Comparison of ENCODE assay signal across 24 cellular contexts in genomic region chr3:35487396-35487795, GRCh38.
"Had no signal": no experiment of that assay in that cellular context is flagged by ENCODE, and none has a peak within 500 bp of the region (broad histone marks: within the 10 kb centered on the region; RNA-seq: fewer than 3 reads in every experiment).

No MANE protein-coding gene starts in this region.

- H3K36me3 Mint-ChIP-seq: activated CD4-positive, alpha-beta memory T cell treated with anti-CD3 and anti-CD28 coated beads for 36 hours; activated naive CD4-positive, alpha-beta T cell treated with anti-CD3 and anti-CD28 coated beads, Interleukin-2, amount 10 ng/mL, durations not matched to agents 7 days and 5 days; activated naive CD4-positive, alpha-beta T cell treated with anti-CD3 and anti-CD28 coated beads, Interleukin-2, amount 50 U/mL, for 72 hours; activated naive CD8-positive, alpha-beta T cell treated with anti-CD3 and anti-CD28 coated beads, Interleukin-2, amount 10 ng/mL, durations not matched to agents 7 days and 5 days; brain had no signal

- ATAC-seq: activated CD4-positive, alpha-beta T cell treated with anti-CD3 and anti-CD28 coated beads for 36 hours; activated CD8-positive, alpha-beta T cell treated with anti-CD3 and anti-CD28 coated beads, Interleukin-2, amount 10 ng/mL, durations not matched to agents 7 days and 5 days; activated naive CD4-positive, alpha-beta T cell treated with anti-CD3 and anti-CD28 coated beads, Interleukin-2, amount 50 U/mL, for 72 hours; activated T-cell treated with anti-CD3 and anti-CD28 coated beads, Interleukin-2, amount 50 U/mL, for 72 hours had no signal

- H3K27ac Mint-ChIP-seq: activated CD4-positive, alpha-beta memory T cell treated with anti-CD3 and anti-CD28 coated beads for 36 hours; activated CD4-positive, alpha-beta T cell treated with anti-CD3 and anti-CD28 coated beads for 36 hours; activated CD4-positive, alpha-beta T cell treated with anti-CD3 and anti-CD28 coated beads, Interleukin-2, amount 10 ng/mL, durations not matched to agents 24 days and 14 days; activated CD8-positive, alpha-beta T cell treated with anti-CD3 and anti-CD28 coated beads, Interleukin-2, amount 10 ng/mL, durations not matched to agents 7 days and 5 days; activated naive CD4-positive, alpha-beta T cell treated with anti-CD3 and anti-CD28 coated beads, Interleukin-2, amount 10 ng/mL, durations not matched to agents 7 days and 5 days; activated naive CD4-positive, alpha-beta T cell treated with anti-CD3 and anti-CD28 coated beads, Interleukin-2, amount 50 U/mL, for 72 hours; activated naive CD8-positive, alpha-beta T cell treated with anti-CD3 and anti-CD28 coated beads, Interleukin-2, amount 10 ng/mL, durations not matched to agents 7 days and 5 days; activated T-cell treated with anti-CD3 and anti-CD28 coated beads, Interleukin-2, amount 50 U/mL, for 24 hours; activated T-cell treated with anti-CD3 and anti-CD28 coated beads, Interleukin-2, amount 50 U/mL, for 72 hours had no signal

- H3K4me3 Mint-ChIP-seq: activated CD4-positive, alpha-beta memory T cell treated with anti-CD3 and anti-CD28 coated beads for 36 hours; activated CD4-positive, alpha-beta T cell treated with anti-CD3 and anti-CD28 coated beads for 36 hours; activated CD4-positive, alpha-beta T cell treated with anti-CD3 and anti-CD28 coated beads, Interleukin-2, amount 10 ng/mL, durations not matched to agents 24 days and 14 days; activated CD8-positive, alpha-beta T cell treated with anti-CD3 and anti-CD28 coated beads, Interleukin-2, amount 10 ng/mL, durations not matched to agents 7 days and 5 days; activated naive CD4-positive, alpha-beta T cell treated with anti-CD3 and anti-CD28 coated beads, Interleukin-2, amount 10 ng/mL, durations not matched to agents 7 days and 5 days; activated naive CD8-positive, alpha-beta T cell treated with anti-CD3 and anti-CD28 coated beads, Interleukin-2, amount 10 ng/mL, durations not matched to agents 7 days and 5 days; activated T-cell treated with anti-CD3 and anti-CD28 coated beads, Interleukin-2, amount 50 U/mL, for 24 hours; activated T-cell treated with anti-CD3 and anti-CD28 coated beads, Interleukin-2, amount 50 U/mL, for 72 hours; brain had no signal

- H3K9me3 Mint-ChIP-seq: activated CD4-positive, alpha-beta T cell treated with anti-CD3 and anti-CD28 coated beads, Interleukin-2, amount 10 ng/mL, durations not matched to agents 24 days and 14 days; activated naive CD8-positive, alpha-beta T cell treated with anti-CD3 and anti-CD28 coated beads, Interleukin-2, amount 10 ng/mL, durations not matched to agents 7 days and 5 days had no signal

- H3K4me1 Mint-ChIP-seq: activated CD4-positive, alpha-beta T cell treated with anti-CD3 and anti-CD28 coated beads for 36 hours; activated CD4-positive, alpha-beta T cell treated with anti-CD3 and anti-CD28 coated beads, Interleukin-2, amount 10 ng/mL, durations not matched to agents 24 days and 14 days; activated naive CD4-positive, alpha-beta T cell treated with anti-CD3 and anti-CD28 coated beads, Interleukin-2, amount 10 ng/mL, durations not matched to agents 7 days and 5 days; activated naive CD8-positive, alpha-beta T cell treated with anti-CD3 and anti-CD28 coated beads, Interleukin-2, amount 10 ng/mL, durations not matched to agents 7 days and 5 days had no signal

- H3K27me3 Mint-ChIP-seq: activated CD4-positive, alpha-beta memory T cell treated with anti-CD3 and anti-CD28 coated beads for 36 hours; activated CD4-positive, alpha-beta T cell treated with anti-CD3 and anti-CD28 coated beads, Interleukin-2, amount 10 ng/mL, durations not matched to agents 24 days and 14 days; activated naive CD4-positive, alpha-beta T cell treated with anti-CD3 and anti-CD28 coated beads, Interleukin-2, amount 10 ng/mL, durations not matched to agents 7 days and 5 days; activated T-cell treated with anti-CD3 and anti-CD28 coated beads, Interleukin-2, amount 50 U/mL, for 24 hours; brain had no signal

- DNase-seq: activated CD4-positive, alpha-beta memory T cell treated with anti-CD3 and anti-CD28 coated beads for 36 hours; activated CD4-positive, alpha-beta T cell treated with anti-CD3 and anti-CD28 coated beads for 36 hours; activated CD4-positive, alpha-beta T cell treated with anti-CD3 and anti-CD28 coated beads, Interleukin-2, amount 10 ng/mL, durations not matched to agents 24 days and 14 days; activated CD4-positive, CD25-positive, alpha-beta regulatory T cell; activated CD4-positive, CD25-positive, alpha-beta regulatory T cell treated with anti-CD3 and anti-CD28 coated beads, Interleukin-2, amount 50 U/mL, for 72 hours; activated CD8-positive, alpha-beta memory T cell treated with anti-CD3 and anti-CD28 coated beads, Interleukin-2, amount 50 U/mL, for 48 hours; activated CD8-positive, alpha-beta T cell treated with anti-CD3 and anti-CD28 coated beads, Interleukin-2, amount 10 ng/mL, durations not matched to agents 7 days and 5 days; activated gamma-delta T cell; activated naive CD4-positive, alpha-beta T cell; activated naive CD4-positive, alpha-beta T cell treated with anti-CD3 and anti-CD28 coated beads, Interleukin-2, amount 10 ng/mL, durations not matched to agents 7 days and 5 days; activated naive CD8-positive, alpha-beta T cell treated with anti-CD3 and anti-CD28 coated beads, Interleukin-2, amount 10 ng/mL, durations not matched to agents 7 days and 5 days; activated T-cell treated with anti-CD3 and anti-CD28 coated beads for 4 hours; activated T-cell treated with anti-CD3 and anti-CD28 coated beads, Interleukin-2, amount 50 U/mL, for 24 hours; activated T-cell treated with anti-CD3 and anti-CD28 coated beads, Interleukin-2, amount 50 U/mL, for 72 hours; central memory CD4-positive, alpha-beta T cell; cerebellar nuclear complex; colonic mucosa; effector CD8-positive, alpha-beta T cell; esophagus squamous epithelium; foreskin melanocyte; head of caudate nucleus; T-helper 2 cell had no signal
